In the genomic region with DNA sequence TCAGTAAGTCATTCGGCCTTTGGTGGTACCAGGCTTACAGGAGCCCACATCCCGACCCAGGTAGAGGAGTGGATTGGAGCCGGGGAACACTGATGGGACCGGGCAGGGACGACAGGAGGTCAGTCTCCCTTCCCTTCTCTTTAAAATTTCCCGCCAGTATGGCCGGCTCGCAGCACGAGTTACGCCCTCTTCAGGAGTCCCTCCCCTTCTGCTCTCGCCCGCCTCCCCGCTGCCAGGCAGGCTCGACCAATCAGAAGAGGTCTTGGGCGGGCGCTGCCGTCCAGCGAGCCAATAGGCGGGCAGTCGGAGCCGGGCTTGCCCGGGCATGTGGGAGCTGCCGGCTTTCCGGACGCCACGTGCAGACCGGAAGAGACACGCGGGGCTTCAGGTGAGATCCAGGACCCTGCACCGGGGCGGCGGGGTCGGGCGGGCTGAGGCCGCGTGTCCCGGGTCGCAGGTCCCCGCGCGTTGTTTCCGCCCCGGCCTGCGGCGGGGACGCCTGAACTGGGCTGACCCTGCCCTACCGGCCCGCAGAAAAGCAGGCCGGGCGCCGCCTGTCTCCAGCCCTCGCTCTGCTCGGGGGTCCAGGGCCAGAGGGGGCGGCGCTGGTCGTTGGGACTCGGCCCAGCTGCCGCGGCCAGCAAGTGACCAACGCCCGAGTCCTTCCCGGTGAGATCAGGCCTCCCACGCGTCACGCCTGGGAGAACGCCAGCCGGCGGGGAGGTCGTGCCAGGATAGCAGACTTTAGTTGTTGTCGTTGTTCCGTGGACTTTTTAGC, we compare ENCODE assay signal across 8 cellular contexts. TPM values are rescaled to one million over a fixed set of nuclear protein-coding genes. Genes with fewer than 3 reads are reported as not detected.
DNase-seq lines count a peak whose midpoint lies in the region; ATAC-seq and TF ChIP-seq lines count a peak whose summit lies in the region.

A gene with protein sequence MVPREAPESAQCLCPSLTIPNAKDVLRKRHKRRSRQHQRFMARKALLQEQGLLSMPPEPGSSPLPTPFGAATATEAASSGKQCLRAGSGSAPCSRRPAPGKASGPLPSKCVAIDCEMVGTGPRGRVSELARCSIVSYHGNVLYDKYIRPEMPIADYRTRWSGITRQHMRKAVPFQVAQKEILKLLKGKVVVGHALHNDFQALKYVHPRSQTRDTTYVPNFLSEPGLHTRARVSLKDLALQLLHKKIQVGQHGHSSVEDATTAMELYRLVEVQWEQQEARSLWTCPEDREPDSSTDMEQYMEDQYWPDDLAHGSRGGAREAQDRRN (plus strand): TSS at position 346 of the 778 bp plus-strand sequence. CDS start 4,870 bp downstream, outside the sequence.

- TF ChIP-seq POLR2A in GM15510 (IDR thresholded peaks at IDR 0.05; ENCODE audit: borderline replicate concordance, extremely low read depth, insufficient read length) = peak; percentile 67
- TF ChIP-seq POLR2A in heart left ventricle (IDR thresholded peaks at IDR 0.05) = peak in 1 of 2 donors; percentile 49

- H3K4me3 ChIP-seq in heart left ventricle (peak within 1 kb of the TSS; percentile 58 to 98 (median 82)), upper lobe of right lung (peak within 1 kb of the TSS; percentile 100)

- H3K4me1 ChIP-seq in heart left ventricle = peaks cover 3 to 48% (median 27%) of the 10 kb centered on the region in 12 donors
- H3K4me1 ChIP-seq in upper lobe of right lung = peaks cover 40% of the 10 kb centered on the region

- H3K27ac ChIP-seq in adipose tissue (ENCODE audit: low read depth, low read length) (peak within 1 kb of the TSS; percentile 87), heart left ventricle (peak within 1 kb of the TSS; percentile 68 to 96 (median 90)), upper lobe of right lung (peak within 1 kb of the TSS; percentile 98)

- H3K36me3 ChIP-seq in heart left ventricle (peaks cover 0 to 14% (median 1%) of the 10 kb centered on the region in 9 donors), upper lobe of right lung (peaks cover 6% of the 10 kb centered on the region)

- no peaks in the 10 kb centered on the region for H3K27me3 ChIP-seq in heart left ventricle
- H3K27me3 ChIP-seq in upper lobe of right lung = no peaks in the 10 kb centered on the region

- H3K9me3 ChIP-seq in heart left ventricle (no peaks in the 10 kb centered on the region), upper lobe of right lung (no peaks in the 10 kb centered on the region)

- ATAC-seq in HG02884 (IDR thresholded peaks at IDR 0.05; ENCODE audit: unreplicated experiment) (peak; percentile 91), heart left ventricle (peak; percentile 98 to 99 (median 99)), upper lobe of right lung (peak; percentile 99)

- intact Hi-C loops in heart left ventricle (cut with DNase I) (loop anchor here in 6 of 10 donors (2.0 to 10.0 kb wide), 8 partner anchors 74 to 394 kb away; partner anchors contain the start of genes HAPLN3 (in 4 of the 6), DET1 (in 1 of the 6), MRPL46 (in 1 of the 6) and MRPS11 (in 1 of the 6)), posterior cingulate gyrus (cut with DNase I) (loop anchor here (5.0 to 10.0 kb wide), 2 partner anchors 76 to 144 kb away; partner anchors contain the start of gene DET1), upper lobe of right lung (cut with DNase I) (no loop called here)

- 0 to 1% (median 0%) methylated on average over 67 to 71 of the region's 71 CpGs for WGBS in adipose tissue, 3 donors
- WGBS in heart left ventricle, 4 donors = 0 to 1% (median 0%) methylated on average over 38 to 71 of the region's 71 CpGs

- TF ChIP-seq CTCF in heart left ventricle (IDR thresholded peaks at IDR 0.05) (peak in 5 of 12 donors; percentile 19 to 64 (median 26)), upper lobe of right lung (IDR thresholded peaks at IDR 0.05) (no peak)

- DNase-seq in NCI-H146 treated with DMSO at 0.1 percent for 48 hours (lab: John Stamatoyannopoulos, UW; ENCODE audit: unreplicated experiment) (peak; percentile 81), T-helper 1 cell (peak; percentile 91 to 95 (median 93)), heart left ventricle (peak; percentile 95 to 98 (median 97)), posterior cingulate gyrus (peak; percentile 91 to 100 (median 96)), upper lobe of right lung (peak; percentile 98)

RNA-seq across cellular contexts. Expression of the gene that starts here (rescaled TPM):
- polyA plus RNA-seq in adipose tissue (10 to 100 TPM in 2 of 3 donors, 1 to 10 TPM in 1; 6.7 to 15.9 (median 11.4) TPM), heart left ventricle (10 to 100 TPM in 1 of 2 donors, 1 to 10 TPM in 1; 3.8 to 21.8 TPM)
- total RNA-seq in heart left ventricle (10 to 100 TPM in 2 of 9 donors, 1 to 10 TPM in 7; 4.5 to 11.9 (median 6.6) TPM), upper lobe of right lung (34.6 TPM)

Comparison
In these comparisons a context has a peak if more than half of its experiments do, and no peak if none do; other contexts are left out.
1. Peak in every context shown above with its lines: DNase-seq, ATAC-seq, H3K4me3 ChIP-seq and H3K27ac ChIP-seq.